ENCODE assay signal across 2 cellular contexts in the genomic region with DNA sequence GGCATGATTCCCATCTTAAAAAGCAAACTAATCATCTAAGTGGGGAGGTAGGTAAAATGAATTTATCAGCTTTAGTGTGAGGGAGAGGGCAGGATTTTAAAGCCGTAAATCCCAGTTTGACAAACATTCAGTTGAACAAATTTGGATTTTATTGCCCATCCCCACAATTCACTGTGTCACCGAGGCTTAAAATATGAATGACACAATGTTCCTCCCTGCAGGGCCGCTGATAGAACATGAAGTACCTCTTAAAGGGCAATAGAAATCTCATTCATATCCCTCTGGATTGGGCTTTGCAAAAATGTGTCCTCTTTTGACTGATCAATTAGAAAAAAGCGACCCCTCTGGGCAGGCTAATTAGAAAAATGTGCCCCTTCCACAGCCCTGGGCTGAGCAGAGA.
A peak's percentile ranks its signal among the peaks of the same experiment; 100 is the strongest.
TF ChIP-seq lines count a peak whose summit lies in the region.

No MANE protein-coding gene starts in this region.

TF ChIP-seq in GM23338, 12 proteins besides CTCF, POLR2A, EP300 and RAD21 (continued from another document):
- TF ChIP-seq EZH2 (IDR thresholded peaks at IDR 0.05; ENCODE audit: low read depth, unreplicated experiment) = no peak
- TF ChIP-seq, protein P1, sequence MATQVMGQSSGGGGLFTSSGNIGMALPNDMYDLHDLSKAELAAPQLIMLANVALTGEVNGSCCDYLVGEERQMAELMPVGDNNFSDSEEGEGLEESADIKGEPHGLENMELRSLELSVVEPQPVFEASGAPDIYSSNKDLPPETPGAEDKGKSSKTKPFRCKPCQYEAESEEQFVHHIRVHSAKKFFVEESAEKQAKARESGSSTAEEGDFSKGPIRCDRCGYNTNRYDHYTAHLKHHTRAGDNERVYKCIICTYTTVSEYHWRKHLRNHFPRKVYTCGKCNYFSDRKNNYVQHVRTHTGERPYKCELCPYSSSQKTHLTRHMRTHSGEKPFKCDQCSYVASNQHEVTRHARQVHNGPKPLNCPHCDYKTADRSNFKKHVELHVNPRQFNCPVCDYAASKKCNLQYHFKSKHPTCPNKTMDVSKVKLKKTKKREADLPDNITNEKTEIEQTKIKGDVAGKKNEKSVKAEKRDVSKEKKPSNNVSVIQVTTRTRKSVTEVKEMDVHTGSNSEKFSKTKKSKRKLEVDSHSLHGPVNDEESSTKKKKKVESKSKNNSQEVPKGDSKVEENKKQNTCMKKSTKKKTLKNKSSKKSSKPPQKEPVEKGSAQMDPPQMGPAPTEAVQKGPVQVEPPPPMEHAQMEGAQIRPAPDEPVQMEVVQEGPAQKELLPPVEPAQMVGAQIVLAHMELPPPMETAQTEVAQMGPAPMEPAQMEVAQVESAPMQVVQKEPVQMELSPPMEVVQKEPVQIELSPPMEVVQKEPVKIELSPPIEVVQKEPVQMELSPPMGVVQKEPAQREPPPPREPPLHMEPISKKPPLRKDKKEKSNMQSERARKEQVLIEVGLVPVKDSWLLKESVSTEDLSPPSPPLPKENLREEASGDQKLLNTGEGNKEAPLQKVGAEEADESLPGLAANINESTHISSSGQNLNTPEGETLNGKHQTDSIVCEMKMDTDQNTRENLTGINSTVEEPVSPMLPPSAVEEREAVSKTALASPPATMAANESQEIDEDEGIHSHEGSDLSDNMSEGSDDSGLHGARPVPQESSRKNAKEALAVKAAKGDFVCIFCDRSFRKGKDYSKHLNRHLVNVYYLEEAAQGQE (IDR thresholded peaks at IDR 0.05; ENCODE audit: unreplicated experiment) = no peak
- TF ChIP-seq JUNB (IDR thresholded peaks at IDR 0.05; ENCODE audit: unreplicated experiment) = no peak
- no peak for TF ChIP-seq CREB1 (CRISPR knock-in tag; IDR thresholded peaks at IDR 0.05; ENCODE audit: low read depth)
- TF ChIP-seq ZNF114 (CRISPR knock-in tag; IDR thresholded peaks at IDR 0.05) = no peak
- TF ChIP-seq EZH2phosphoT487 (IDR thresholded peaks at IDR 0.05; ENCODE audit: unreplicated experiment) = no peak
- TF ChIP-seq, protein P2, sequence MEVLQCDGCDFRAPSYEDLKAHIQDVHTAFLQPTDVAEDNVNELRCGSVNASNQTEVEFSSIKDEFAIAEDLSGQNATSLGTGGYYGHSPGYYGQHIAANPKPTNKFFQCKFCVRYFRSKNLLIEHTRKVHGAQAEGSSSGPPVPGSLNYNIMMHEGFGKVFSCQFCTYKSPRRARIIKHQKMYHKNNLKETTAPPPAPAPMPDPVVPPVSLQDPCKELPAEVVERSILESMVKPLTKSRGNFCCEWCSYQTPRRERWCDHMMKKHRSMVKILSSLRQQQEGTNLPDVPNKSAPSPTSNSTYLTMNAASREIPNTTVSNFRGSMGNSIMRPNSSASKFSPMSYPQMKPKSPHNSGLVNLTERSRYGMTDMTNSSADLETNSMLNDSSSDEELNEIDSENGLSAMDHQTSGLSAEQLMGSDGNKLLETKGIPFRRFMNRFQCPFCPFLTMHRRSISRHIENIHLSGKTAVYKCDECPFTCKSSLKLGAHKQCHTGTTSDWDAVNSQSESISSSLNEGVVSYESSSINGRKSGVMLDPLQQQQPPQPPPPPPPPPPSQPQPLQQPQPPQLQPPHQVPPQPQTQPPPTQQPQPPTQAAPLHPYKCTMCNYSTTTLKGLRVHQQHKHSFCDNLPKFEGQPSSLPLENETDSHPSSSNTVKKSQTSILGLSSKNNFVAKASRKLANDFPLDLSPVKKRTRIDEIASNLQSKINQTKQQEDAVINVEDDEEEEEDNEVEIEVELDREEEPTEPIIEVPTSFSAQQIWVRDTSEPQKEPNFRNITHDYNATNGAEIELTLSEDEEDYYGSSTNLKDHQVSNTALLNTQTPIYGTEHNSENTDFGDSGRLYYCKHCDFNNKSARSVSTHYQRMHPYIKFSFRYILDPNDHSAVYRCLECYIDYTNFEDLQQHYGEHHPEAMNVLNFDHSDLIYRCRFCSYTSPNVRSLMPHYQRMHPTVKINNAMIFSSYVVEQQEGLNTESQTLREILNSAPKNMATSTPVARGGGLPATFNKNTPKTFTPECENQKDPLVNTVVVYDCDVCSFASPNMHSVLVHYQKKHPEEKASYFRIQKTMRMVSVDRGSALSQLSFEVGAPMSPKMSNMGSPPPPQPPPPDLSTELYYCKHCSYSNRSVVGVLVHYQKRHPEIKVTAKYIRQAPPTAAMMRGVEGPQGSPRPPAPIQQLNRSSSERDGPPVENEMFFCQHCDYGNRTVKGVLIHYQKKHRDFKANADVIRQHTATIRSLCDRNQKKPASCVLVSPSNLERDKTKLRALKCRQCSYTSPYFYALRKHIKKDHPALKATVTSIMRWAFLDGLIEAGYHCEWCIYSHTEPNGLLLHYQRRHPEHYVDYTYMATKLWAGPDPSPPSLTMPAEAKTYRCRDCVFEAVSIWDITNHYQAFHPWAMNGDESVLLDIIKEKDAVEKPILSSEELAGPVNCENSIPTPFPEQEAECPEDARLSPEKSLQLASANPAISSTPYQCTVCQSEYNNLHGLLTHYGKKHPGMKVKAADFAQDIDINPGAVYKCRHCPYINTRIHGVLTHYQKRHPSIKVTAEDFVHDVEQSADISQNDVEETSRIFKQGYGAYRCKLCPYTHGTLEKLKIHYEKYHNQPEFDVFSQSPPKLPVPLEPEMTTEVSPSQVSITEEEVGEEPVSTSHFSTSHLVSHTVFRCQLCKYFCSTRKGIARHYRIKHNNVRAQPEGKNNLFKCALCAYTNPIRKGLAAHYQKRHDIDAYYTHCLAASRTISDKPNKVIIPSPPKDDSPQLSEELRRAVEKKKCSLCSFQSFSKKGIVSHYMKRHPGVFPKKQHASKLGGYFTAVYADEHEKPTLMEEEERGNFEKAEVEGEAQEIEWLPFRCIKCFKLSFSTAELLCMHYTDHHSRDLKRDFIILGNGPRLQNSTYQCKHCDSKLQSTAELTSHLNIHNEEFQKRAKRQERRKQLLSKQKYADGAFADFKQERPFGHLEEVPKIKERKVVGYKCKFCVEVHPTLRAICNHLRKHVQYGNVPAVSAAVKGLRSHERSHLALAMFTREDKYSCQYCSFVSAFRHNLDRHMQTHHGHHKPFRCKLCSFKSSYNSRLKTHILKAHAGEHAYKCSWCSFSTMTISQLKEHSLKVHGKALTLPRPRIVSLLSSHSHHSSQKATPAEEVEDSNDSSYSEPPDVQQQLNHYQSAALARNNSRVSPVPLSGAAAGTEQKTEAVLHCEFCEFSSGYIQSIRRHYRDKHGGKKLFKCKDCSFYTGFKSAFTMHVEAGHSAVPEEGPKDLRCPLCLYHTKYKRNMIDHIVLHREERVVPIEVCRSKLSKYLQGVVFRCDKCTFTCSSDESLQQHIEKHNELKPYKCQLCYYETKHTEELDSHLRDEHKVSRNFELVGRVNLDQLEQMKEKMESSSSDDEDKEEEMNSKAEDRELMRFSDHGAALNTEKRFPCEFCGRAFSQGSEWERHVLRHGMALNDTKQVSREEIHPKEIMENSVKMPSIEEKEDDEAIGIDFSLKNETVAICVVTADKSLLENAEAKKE (CRISPR knock-in tag; IDR thresholded peaks at IDR 0.05) = no peak
- TF ChIP-seq POLR2AphosphoS5 (IDR thresholded peaks at IDR 0.05; ENCODE audit: low read depth) = no peak
- TF ChIP-seq STAT1 (IDR thresholded peaks at IDR 0.05; ENCODE audit: unreplicated experiment) = no peak
- no peak for TF ChIP-seq NANOG (IDR thresholded peaks at IDR 0.05; ENCODE audit: borderline replicate concordance)
TF ChIP-seq in GM23338: peak in this region for 0.

TF ChIP-seq in HEK293, 187 proteins besides CTCF, POLR2A, EP300 and RAD21:
- TF ChIP-seq, protein P3, sequence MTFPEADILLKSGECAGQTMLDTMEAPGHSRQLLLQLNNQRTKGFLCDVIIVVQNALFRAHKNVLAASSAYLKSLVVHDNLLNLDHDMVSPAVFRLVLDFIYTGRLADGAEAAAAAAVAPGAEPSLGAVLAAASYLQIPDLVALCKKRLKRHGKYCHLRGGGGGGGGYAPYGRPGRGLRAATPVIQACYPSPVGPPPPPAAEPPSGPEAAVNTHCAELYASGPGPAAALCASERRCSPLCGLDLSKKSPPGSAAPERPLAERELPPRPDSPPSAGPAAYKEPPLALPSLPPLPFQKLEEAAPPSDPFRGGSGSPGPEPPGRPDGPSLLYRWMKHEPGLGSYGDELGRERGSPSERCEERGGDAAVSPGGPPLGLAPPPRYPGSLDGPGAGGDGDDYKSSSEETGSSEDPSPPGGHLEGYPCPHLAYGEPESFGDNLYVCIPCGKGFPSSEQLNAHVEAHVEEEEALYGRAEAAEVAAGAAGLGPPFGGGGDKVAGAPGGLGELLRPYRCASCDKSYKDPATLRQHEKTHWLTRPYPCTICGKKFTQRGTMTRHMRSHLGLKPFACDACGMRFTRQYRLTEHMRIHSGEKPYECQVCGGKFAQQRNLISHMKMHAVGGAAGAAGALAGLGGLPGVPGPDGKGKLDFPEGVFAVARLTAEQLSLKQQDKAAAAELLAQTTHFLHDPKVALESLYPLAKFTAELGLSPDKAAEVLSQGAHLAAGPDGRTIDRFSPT (tag by site-specific recombination; IDR thresholded peaks at IDR 0.05) = no peak
- TF ChIP-seq, protein P4, sequence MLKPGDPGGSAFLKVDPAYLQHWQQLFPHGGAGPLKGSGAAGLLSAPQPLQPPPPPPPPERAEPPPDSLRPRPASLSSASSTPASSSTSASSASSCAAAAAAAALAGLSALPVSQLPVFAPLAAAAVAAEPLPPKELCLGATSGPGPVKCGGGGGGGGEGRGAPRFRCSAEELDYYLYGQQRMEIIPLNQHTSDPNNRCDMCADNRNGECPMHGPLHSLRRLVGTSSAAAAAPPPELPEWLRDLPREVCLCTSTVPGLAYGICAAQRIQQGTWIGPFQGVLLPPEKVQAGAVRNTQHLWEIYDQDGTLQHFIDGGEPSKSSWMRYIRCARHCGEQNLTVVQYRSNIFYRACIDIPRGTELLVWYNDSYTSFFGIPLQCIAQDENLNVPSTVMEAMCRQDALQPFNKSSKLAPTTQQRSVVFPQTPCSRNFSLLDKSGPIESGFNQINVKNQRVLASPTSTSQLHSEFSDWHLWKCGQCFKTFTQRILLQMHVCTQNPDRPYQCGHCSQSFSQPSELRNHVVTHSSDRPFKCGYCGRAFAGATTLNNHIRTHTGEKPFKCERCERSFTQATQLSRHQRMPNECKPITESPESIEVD (tag by site-specific recombination; IDR thresholded peaks at IDR 0.05) = peak; percentile 11; the same call in 1 of the 2 replicates
